Comparison of ENCODE assay signal across 18 cellular contexts in the genomic region with DNA sequence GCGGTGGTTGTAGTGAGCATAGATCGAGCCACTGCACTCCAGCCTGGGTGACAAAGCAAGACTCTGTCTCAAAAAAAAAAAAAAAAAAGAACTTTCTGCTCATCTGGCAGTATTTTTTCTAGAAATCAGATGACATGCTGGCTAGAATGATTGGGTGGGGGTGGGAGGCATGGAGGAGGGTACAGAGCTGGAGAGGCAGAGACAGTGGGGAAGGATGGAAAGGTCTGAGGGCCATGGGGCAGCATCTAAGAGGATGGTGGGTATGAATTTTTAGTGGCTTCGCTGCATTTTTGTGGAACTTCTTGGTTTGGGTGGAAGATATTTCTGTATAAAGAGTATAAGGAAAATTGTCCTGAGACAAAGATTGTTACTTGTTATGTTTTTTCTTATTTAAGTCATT. TPM values are rescaled to one million over a fixed set of nuclear protein-coding genes. Genes with fewer than 3 reads are reported as not detected.
A peak's percentile ranks its signal among the peaks of the same experiment; 100 is the strongest.
DNase-seq lines count a peak whose midpoint lies in the region; ATAC-seq, FAIRE-seq and TF ChIP-seq lines count a peak whose summit lies in the region.
"Had no signal": no experiment of that assay in that cellular context is flagged by ENCODE, and none has a peak within 500 bp of the region (broad histone marks: within the 10 kb centered on the region; RNA-seq: fewer than 3 reads in every experiment).

No MANE protein-coding gene starts in this region.

- H3K36me3 ChIP-seq in GM23248 (ENCODE audit: low read depth) (peaks cover 30% of the 10 kb centered on the region), GM12878 (ENCODE audit: control insufficient read depth in 2 of 2, insufficient read depth in 2 of 2, low read length in 1 of 2) (peaks cover 0 to 2% of the 10 kb centered on the region in 2 experiments; a peak in 1 of 4 replicates), hepatocyte (replicated peaks; ENCODE audit: insufficient read depth, low read depth) (no peaks in the 10 kb centered on the region), thoracic aorta (peaks cover 10% of the 10 kb centered on the region)

- H3K27ac ChIP-seq in GM23248 = 0 out of 2 replicates have a peak overlapping the region, but pooled peaks have one; percentile 8
- H3K27ac ChIP-seq in GM12878 (ENCODE audit: control insufficient read depth, insufficient read depth) = peak overlapping the region; percentile 60; the same call in 1 of the 2 replicates
- peak overlapping the region; percentile 63 for H3K27ac ChIP-seq in hepatocyte
- H3K27ac ChIP-seq in thoracic aorta = peak overlapping the region; percentile 74 to 93

- no peak for FAIRE-seq in GM12878 (lab: Jason Lieb, UNC)
- FAIRE-seq: endothelial cell of umbilical vein had no signal

- no peaks in the 10 kb centered on the region for H3K9me3 ChIP-seq in GM23248 (ENCODE audit: low read depth)
- no peaks in the 10 kb centered on the region for H3K9me3 ChIP-seq in GM12878 (replicated peaks; ENCODE audit: control insufficient read depth, insufficient read depth, low read length)
- no peaks in the 10 kb centered on the region for H3K9me3 ChIP-seq in hepatocyte (ENCODE audit: low read depth)
- H3K9me3 ChIP-seq in thoracic aorta = no peaks in the 10 kb centered on the region
- H3K9me3 ChIP-seq: upper lobe of left lung had no signal

- H4K20me1 ChIP-seq in GM23248 (ENCODE audit: insufficient read depth) (no peaks in the 10 kb centered on the region), GM12878 (ENCODE audit: control insufficient read depth, insufficient read depth) (no peaks in the 10 kb centered on the region), hepatocyte (ENCODE audit: insufficient read depth, poor library complexity, severe bottlenecking) (no peaks in the 10 kb centered on the region)

- TF ChIP-seq RAD21 in GM12878 (IDR thresholded peaks at IDR 0.05; ENCODE audit: insufficient read depth, low read depth, low read length) = no peak

- H2AFZ ChIP-seq in GM23248 (no peak overlapping the region), GM12878 (ENCODE audit: control insufficient read depth, low read depth, low read length) (no peak overlapping the region), hepatocyte (no peak overlapping the region)

- TF ChIP-seq EP300 in GM12878 (IDR thresholded peaks at IDR 0.05; ENCODE audit: borderline replicate concordance in 1 of 2, control insufficient read depth in 1 of 2, low read depth in 2 of 2, low read length in 2 of 2) = no peak

- RAD21 ChIA-PET in GM12878 (lab: Charles Lee; ENCODE audit: unreplicated experiment) = interaction anchor here (0.6 to 3.7 kb wide), 4 partner anchors 41 to 178 kb away, joined by 3 to 26 read pairs (median 4); no protein-coding TSS in a partner anchor

- in situ Hi-C loops in GM23248 (cut with MboI) (no loop called here), GM12878 (cut with MboI) (no loop called here)

- no peak for TF ChIP-seq POLR2A in GM12878 (IDR thresholded peaks at IDR 0.05; ENCODE audit: low read depth, low read length)

- H3K9me2 ChIP-seq in GM23248 (ENCODE audit: insufficient read depth) (no peaks in the 10 kb centered on the region), hepatocyte (replicated peaks; ENCODE audit: insufficient read depth) (no peaks in the 10 kb centered on the region)

- peak; percentile 26; the same call in 2 of the 3 replicates for ATAC-seq in GM12878
- no peak for ATAC-seq in thoracic aorta (ENCODE audit: insufficient number of reproducible peaks, low FRiP score, low read depth)
- no peak for ATAC-seq in left ventricle myocardium superior

- H3K4me3 ChIP-seq in GM23248 (no peak overlapping the region), GM12878 (no peak overlapping the region), hepatocyte (no peak overlapping the region), thoracic aorta (no peak overlapping the region)
- H3K4me3 ChIP-seq: upper lobe of left lung had no signal

- H3K27me3 ChIP-seq in GM23248 (replicated peaks; ENCODE audit: insufficient read depth) (no peaks in the 10 kb centered on the region), GM12878 (replicated peaks in 1 of 2; ENCODE audit: control insufficient read depth in 2 of 2, insufficient read depth in 2 of 2, low read length in 1 of 2) (no peaks in the 10 kb centered on the region), hepatocyte (no peaks in the 10 kb centered on the region), thoracic aorta (replicated peaks; ENCODE audit: insufficient read depth) (no peaks in the 10 kb centered on the region)
- H3K27me3 ChIP-seq: upper lobe of left lung had no signal

- no peak for TF ChIP-seq CTCF in GM12878 (IDR thresholded peaks at IDR 0.05 in 2 of 3, conservative IDR thresholded peaks at IDR 0.05 in 1 of 3; ENCODE audit: control insufficient read depth in 2 of 3, extremely low read depth in 1 of 3, insufficient read depth in 1 of 3, low read depth in 3 of 3, low read length in 3 of 3)
- TF ChIP-seq CTCF in hepatocyte (IDR thresholded peaks at IDR 0.05; ENCODE audit: poor library complexity) = no peak
- no peak for TF ChIP-seq CTCF in thoracic aorta (IDR thresholded peaks at IDR 0.05)

- H3F3A ChIP-seq in GM23248 (ENCODE audit: insufficient read depth) = peaks cover 3% of the 10 kb centered on the region; the same call in 1 of the 2 replicates

- H3K9ac ChIP-seq in GM23248 (no peak overlapping the region), GM12878 (ENCODE audit: control insufficient read depth, insufficient read depth, low read length) (no peak overlapping the region)

- H3K4me1 ChIP-seq in GM23248 (ENCODE audit: insufficient read depth) (no peaks in the 10 kb centered on the region), GM12878 (ENCODE audit: control insufficient read depth, insufficient read depth, low read length) (0 out of 2 replicates have a peak, but pooled peaks cover 3% of the 10 kb centered on the region), hepatocyte (ENCODE audit: insufficient read depth) (peaks cover 3% of the 10 kb centered on the region), thoracic aorta (ENCODE audit: control insufficient read depth in 1 of 2, low read depth in 2 of 2) (peaks cover 18 to 20% of the 10 kb centered on the region in 2 donors)
- H3K4me1 ChIP-seq: upper lobe of left lung had no signal

- BruUV-seq in GM12878 (replicated peaks; lab: Mats Ljungman, UMichigan) = TSS peak; percentile 98

- intact Hi-C loops in GM12878 (cut with micrococcal nuclease; ENCODE audit: unreplicated experiment) = no loop called here
- intact Hi-C loops in left ventricle myocardium superior (cut with micrococcal nuclease) = no loop called here

- H3K4me2 ChIP-seq in GM23248 (ENCODE audit: unreplicated experiment) (no peak overlapping the region), GM12878 (ENCODE audit: control insufficient read depth, insufficient read depth) (no peak overlapping the region), hepatocyte (no peak overlapping the region)

- WGBS in GM23248 (ENCODE audit: low coverage in 1 of 2, low lambda C conversion rate in 2 of 2, missing lambda C conversion rate in 2 of 2), 2 experiments = 90 to 97% methylated on average over 3 of the region's 3 CpGs
- WGBS in GM12878 (ENCODE audit: insufficient coverage, insufficient replicate concordance, low lambda C conversion rate, missing lambda C conversion rate) = 87% methylated on average over 3 of the region's 3 CpGs
- 100% methylated on average over 3 of the region's 3 CpGs for WGBS in hepatocyte (ENCODE audit: low lambda C conversion rate, missing lambda C conversion rate)

- H3K79me2 ChIP-seq in GM23248 (ENCODE audit: insufficient read depth) (no peaks in the 10 kb centered on the region), GM12878 (ENCODE audit: control insufficient read depth, insufficient read depth, low read length) (no peaks in the 10 kb centered on the region), hepatocyte (no peaks in the 10 kb centered on the region)

- CTCF ChIA-PET in GM12878 (lab: Yijun Ruan, JAX) = interaction anchor here (1.0 to 1.2 kb wide), 3 partner anchors 117 to 184 kb away, joined by 3 to 4 read pairs (median 4); no protein-coding TSS in a partner anchor

- no peak for DNase-seq in GM23248
- DNase-seq in GM12878 (ENCODE audit: low read depth, low spot score) = no peak
- DNase-seq in hepatocyte (ENCODE audit: low spot score) = no peak
- no peak for DNase-seq in thoracic aorta (ENCODE audit: low spot score)
- DNase-seq in dermis blood vessel endothelial cell = no peak
- no peak for DNase-seq in T-helper 2 cell
- no peak for DNase-seq in DMS114 treated with DMSO at 0.1 percent for 48 hours (lab: John Stamatoyannopoulos, UW; ENCODE audit: unreplicated experiment)
- no peak for DNase-seq in left ventricle myocardium superior
- DNase-seq: activated CD4-positive, alpha-beta T cell treated with anti-CD3 and anti-CD28 coated beads, Interleukin-2, amount 10 ng/mL, durations not matched to agents 7 days and 5 days; activated naive CD4-positive, alpha-beta T cell; amygdala; CD4-positive, alpha-beta T cell; NCI-H1694; nephron progenitor cell; NK-92 treated with Interleukin-12 subunit alpha and Interleukin-12 subunit beta, amount 100 ng/mL, for 24 hours; stimulated activated naive B cell treated with anti-CD40 and anti-IgM and Interleukin-4, amounts not matched to agents 10 μg/mL and 1 μg/mL and 100 μg/mL, for 72 hours; upper lobe of left lung had no signal

- POLR2A ChIA-PET in GM12878 (lab: Charles Lee) = interaction anchor here (1.1 to 1.5 kb wide), 2 partner anchors 25 to 171 kb away, joined by 3 read pairs; no protein-coding TSS in a partner anchor

- SMC1A ChIA-PET in GM12878 (lab: Charles Lee; ENCODE audit: uncharacterized antibody, unreplicated experiment) = interaction anchor here (0.9 to 3.6 kb wide), 5 partner anchors 11 to 185 kb away, joined by 3 to 20 read pairs (median 4); no protein-coding TSS in a partner anchor

RNA-seq across cellular contexts. Expression of a gene that starts 23.3 kb away (rescaled TPM):
- 15.1 and 17.7 TPM in 2 replicates for total RNA-seq in GM23248 (2014; rRNA removed; shearing (Covaris generic))
- polyA plus RNA-seq in GM23248 (2016; fragmentation: Nextera tagmentation; extraction: Ambion mirVana) (17.3 and 17.7 TPM in 2 replicates), GM12878 (2011; rRNA removed) (7.6 and 8.9 TPM in 2 replicates), GM12878 (2014; fragmentation: Illumina TruSeq; extraction: Trizol) (8.4 and 10.3 TPM in 2 replicates), GM12878 (2014; fragmentation: Nextera tagmentation; extraction: Ambion mirVana) (1 to 10 TPM; 3.8 to 6.5 TPM), GM12878 (2014; rRNA removed) (9.2 and 11.2 TPM in 2 replicates), GM12878 (2016; fragmentation: Nextera tagmentation; extraction: Ambion mirVana) (10 to 100 TPM; 21.4 to 21.8 TPM), hepatocyte (15.9 and 23.7 TPM in 2 replicates)
- 63.8 and 63.9 TPM in 2 replicates for total RNA-seq in GM12878 (2013; cell fraction: nucleolus; rRNA removed)
- total RNA-seq in GM12878 (2014; rRNA removed) (9.3 and 10.1 TPM in 2 replicates), GM12878 (2014; rRNA removed; fragmentation: Illumina TruSeq; extraction: Trizol) (8.9 and 10.4 TPM in 2 replicates), GM12878 (2021) (10.9 and 11.5 TPM in 2 replicates), hepatocyte (14.6 and 22.5 TPM in 2 replicates), thoracic aorta (100 to 1,000 TPM in 1 of 2 donors, 10 to 100 TPM in 1; 68.5 to 103 TPM), dermis blood vessel endothelial cell (9.7 and 19.9 TPM in 2 replicates), left ventricle myocardium superior (2.3 TPM)
- polyA plus RNA-seq in GM12878 (2011; ENCODE audit: low read depth) = 6.9 TPM
- 7.6 and 7.9 TPM in 2 replicates for polyA plus RNA-seq in GM12878 (2011; cell fraction: cytosol; rRNA removed)
- polyA plus RNA-seq in GM12878 (2011; cell fraction: nucleus; rRNA removed) = 7.8 and 9.2 TPM in 2 replicates
- polyA plus RNA-seq in GM12878 (2012) = 6.8 and 9.8 TPM in 2 replicates
- polyA minus RNA-seq in GM12878 (2011; rRNA and poly(A)+ RNA removed) = 15.8 and 26.7 TPM in 2 replicates
- 4.5 and 5.7 TPM in 2 replicates for polyA minus RNA-seq in GM12878 (2011; cell fraction: cytosol; rRNA and poly(A)+ RNA removed)
- 5.8 and 13.7 TPM in 2 replicates for polyA minus RNA-seq in GM12878 (2011; cell fraction: nucleus; rRNA and poly(A)+ RNA removed)

Comparison
In these comparisons a context has a peak if more than half of its experiments do, and no peak if none do; other contexts are left out.
1. H3K27ac ChIP-seq: peak in every context shown above with its lines; median percentile 84 in thoracic aorta; 63 in hepatocyte; 60 in GM12878; 8 in GM23248.